In the genomic region with DNA sequence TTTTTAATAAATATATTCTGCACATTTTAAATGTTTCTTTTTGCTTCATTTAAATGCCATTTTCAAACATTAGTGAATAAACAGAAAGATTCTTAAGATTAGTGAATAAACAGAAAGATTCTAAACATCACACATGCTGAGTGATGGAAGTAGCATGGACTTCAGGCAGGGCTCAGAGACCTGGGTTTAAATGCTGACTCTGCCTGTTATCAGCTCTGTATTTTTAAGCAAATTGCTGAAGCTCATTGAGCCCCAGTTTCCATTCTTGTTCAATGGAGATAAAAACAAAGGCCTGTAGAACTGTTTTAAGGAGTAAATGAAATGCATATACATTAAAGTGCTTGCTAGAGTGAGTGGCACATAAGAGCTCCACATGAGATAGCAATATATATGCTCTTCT, we compare ENCODE assay signal across 2 cellular contexts.
A peak's percentile ranks its signal among the peaks of the same experiment; 100 is the strongest.
TF ChIP-seq lines count a peak whose summit lies in the region.

No MANE protein-coding gene starts in this region.

TF ChIP-seq in GM23338, 12 proteins besides CTCF, POLR2A, EP300 and RAD21:
- TF ChIP-seq, protein P1, sequence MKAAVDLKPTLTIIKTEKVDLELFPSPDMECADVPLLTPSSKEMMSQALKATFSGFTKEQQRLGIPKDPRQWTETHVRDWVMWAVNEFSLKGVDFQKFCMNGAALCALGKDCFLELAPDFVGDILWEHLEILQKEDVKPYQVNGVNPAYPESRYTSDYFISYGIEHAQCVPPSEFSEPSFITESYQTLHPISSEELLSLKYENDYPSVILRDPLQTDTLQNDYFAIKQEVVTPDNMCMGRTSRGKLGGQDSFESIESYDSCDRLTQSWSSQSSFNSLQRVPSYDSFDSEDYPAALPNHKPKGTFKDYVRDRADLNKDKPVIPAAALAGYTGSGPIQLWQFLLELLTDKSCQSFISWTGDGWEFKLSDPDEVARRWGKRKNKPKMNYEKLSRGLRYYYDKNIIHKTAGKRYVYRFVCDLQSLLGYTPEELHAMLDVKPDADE (IDR thresholded peaks at IDR 0.05) = no peak
- TF ChIP-seq STAT1 (IDR thresholded peaks at IDR 0.05; ENCODE audit: unreplicated experiment) = no peak
- TF ChIP-seq EZH2phosphoT487 (IDR thresholded peaks at IDR 0.05; ENCODE audit: unreplicated experiment) = no peak
- TF ChIP-seq ZNF331 (CRISPR knock-in tag; IDR thresholded peaks at IDR 0.05; ENCODE audit: low read depth) = no peak
- TF ChIP-seq, protein P2, sequence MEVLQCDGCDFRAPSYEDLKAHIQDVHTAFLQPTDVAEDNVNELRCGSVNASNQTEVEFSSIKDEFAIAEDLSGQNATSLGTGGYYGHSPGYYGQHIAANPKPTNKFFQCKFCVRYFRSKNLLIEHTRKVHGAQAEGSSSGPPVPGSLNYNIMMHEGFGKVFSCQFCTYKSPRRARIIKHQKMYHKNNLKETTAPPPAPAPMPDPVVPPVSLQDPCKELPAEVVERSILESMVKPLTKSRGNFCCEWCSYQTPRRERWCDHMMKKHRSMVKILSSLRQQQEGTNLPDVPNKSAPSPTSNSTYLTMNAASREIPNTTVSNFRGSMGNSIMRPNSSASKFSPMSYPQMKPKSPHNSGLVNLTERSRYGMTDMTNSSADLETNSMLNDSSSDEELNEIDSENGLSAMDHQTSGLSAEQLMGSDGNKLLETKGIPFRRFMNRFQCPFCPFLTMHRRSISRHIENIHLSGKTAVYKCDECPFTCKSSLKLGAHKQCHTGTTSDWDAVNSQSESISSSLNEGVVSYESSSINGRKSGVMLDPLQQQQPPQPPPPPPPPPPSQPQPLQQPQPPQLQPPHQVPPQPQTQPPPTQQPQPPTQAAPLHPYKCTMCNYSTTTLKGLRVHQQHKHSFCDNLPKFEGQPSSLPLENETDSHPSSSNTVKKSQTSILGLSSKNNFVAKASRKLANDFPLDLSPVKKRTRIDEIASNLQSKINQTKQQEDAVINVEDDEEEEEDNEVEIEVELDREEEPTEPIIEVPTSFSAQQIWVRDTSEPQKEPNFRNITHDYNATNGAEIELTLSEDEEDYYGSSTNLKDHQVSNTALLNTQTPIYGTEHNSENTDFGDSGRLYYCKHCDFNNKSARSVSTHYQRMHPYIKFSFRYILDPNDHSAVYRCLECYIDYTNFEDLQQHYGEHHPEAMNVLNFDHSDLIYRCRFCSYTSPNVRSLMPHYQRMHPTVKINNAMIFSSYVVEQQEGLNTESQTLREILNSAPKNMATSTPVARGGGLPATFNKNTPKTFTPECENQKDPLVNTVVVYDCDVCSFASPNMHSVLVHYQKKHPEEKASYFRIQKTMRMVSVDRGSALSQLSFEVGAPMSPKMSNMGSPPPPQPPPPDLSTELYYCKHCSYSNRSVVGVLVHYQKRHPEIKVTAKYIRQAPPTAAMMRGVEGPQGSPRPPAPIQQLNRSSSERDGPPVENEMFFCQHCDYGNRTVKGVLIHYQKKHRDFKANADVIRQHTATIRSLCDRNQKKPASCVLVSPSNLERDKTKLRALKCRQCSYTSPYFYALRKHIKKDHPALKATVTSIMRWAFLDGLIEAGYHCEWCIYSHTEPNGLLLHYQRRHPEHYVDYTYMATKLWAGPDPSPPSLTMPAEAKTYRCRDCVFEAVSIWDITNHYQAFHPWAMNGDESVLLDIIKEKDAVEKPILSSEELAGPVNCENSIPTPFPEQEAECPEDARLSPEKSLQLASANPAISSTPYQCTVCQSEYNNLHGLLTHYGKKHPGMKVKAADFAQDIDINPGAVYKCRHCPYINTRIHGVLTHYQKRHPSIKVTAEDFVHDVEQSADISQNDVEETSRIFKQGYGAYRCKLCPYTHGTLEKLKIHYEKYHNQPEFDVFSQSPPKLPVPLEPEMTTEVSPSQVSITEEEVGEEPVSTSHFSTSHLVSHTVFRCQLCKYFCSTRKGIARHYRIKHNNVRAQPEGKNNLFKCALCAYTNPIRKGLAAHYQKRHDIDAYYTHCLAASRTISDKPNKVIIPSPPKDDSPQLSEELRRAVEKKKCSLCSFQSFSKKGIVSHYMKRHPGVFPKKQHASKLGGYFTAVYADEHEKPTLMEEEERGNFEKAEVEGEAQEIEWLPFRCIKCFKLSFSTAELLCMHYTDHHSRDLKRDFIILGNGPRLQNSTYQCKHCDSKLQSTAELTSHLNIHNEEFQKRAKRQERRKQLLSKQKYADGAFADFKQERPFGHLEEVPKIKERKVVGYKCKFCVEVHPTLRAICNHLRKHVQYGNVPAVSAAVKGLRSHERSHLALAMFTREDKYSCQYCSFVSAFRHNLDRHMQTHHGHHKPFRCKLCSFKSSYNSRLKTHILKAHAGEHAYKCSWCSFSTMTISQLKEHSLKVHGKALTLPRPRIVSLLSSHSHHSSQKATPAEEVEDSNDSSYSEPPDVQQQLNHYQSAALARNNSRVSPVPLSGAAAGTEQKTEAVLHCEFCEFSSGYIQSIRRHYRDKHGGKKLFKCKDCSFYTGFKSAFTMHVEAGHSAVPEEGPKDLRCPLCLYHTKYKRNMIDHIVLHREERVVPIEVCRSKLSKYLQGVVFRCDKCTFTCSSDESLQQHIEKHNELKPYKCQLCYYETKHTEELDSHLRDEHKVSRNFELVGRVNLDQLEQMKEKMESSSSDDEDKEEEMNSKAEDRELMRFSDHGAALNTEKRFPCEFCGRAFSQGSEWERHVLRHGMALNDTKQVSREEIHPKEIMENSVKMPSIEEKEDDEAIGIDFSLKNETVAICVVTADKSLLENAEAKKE (CRISPR knock-in tag; IDR thresholded peaks at IDR 0.05) = no peak
TF ChIP-seq in GM23338: peak in this region for 0.

TF ChIP-seq in H1, 55 proteins besides CTCF, POLR2A, EP300 and RAD21:
- peak; percentile 79 for TF ChIP-seq MAFK (IDR thresholded peaks at IDR 0.05; ENCODE audit: low read depth, low read length)
- TF ChIP-seq JUN (IDR thresholded peaks at IDR 0.05; ENCODE audit: low read depth, low read length) = no peak
